ENCODE assay signal across 16 cellular contexts in the genomic region with DNA sequence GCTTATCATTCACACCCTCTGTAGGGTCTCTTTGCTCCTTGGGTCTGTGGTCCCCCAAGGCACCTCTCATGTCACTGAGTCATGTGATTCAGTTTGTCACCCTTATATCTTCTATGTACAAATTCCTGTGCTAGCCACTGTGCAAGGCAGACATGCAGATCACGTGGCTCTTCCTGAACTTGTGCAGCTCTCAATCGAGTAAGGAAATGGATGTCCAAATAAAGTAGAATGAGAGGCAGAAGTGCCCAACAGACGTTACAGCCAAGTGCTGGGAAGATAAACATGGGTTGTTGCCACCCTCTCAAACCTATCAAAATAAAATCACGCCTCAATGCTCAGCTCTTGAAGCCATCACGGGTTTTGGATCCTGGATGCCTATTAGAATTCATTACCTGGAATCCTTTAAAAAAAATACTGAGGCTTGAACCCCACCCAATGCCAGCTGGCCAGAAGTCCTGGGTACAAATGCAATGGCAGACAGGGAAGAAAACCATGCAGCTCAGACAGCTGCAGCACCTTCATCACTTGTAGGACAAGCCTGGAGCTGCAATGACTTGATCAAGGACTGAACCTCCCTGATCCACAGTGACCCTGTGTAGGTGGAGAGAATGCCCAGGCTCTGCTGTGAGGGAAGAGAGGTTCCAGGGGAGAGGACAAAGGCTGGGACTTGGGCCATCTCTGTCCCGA.
DNase-seq lines count a peak whose midpoint lies in the region; TF ChIP-seq lines count a peak whose summit lies in the region.
"Had no signal": no experiment of that assay in that cellular context is flagged by ENCODE, and none has a peak within 500 bp of the region (broad histone marks: within the 10 kb centered on the region; RNA-seq: fewer than 3 reads in every experiment).

No MANE protein-coding gene starts in this region.

- intact Hi-C loops in dorsolateral prefrontal cortex (cut with DNase I): no loop called here
- intact Hi-C loops in left ventricle myocardium inferior (cut with micrococcal nuclease): no loop called here
- intact Hi-C loops in thyroid gland (cut with DNase I): no loop called here

- H3K27ac ChIP-seq in dorsolateral prefrontal cortex (peak overlapping the region in 30 of 59 donors; percentile 10 to 74 (median 52)), left ventricle myocardium inferior (replicated peaks) (peak overlapping the region; percentile 46), thyroid gland (peak overlapping the region; percentile 86 to 96 (median 87))
- H3K27ac ChIP-seq: A549, RWPE1, SK-N-MC had no signal

- H3K36me3 ChIP-seq in left ventricle myocardium inferior (no peaks in the 10 kb centered on the region), thyroid gland (no peaks in the 10 kb centered on the region)

- whole genome bisulfite sequencing in thyroid gland, 2 donors: 22 to 31% methylated on average over 6 of the region's 6 CpGs

- TF ChIP-seq CTCF in dorsolateral prefrontal cortex (IDR thresholded peaks at IDR 0.05 in 54 of 56, conservative IDR thresholded peaks at IDR 0.05 in 2 of 56; ENCODE audit: low read depth in 1 of 56, partially characterized antibody in 56 of 56) (no peak), left ventricle myocardium inferior (IDR thresholded peaks at IDR 0.05; ENCODE audit: borderline replicate concordance) (no peak), thyroid gland (IDR thresholded peaks at IDR 0.05) (no peak)

- DNase-seq in NCI-H69 (lab: John Stamatoyannopoulos, UW): peak; percentile 38
- no peak for DNase-seq in dorsolateral prefrontal cortex
- no peak for DNase-seq in left ventricle myocardium inferior
- peak; percentile 73 to 76 for DNase-seq in thyroid gland
- DNase-seq in NCI-H1417 treated with DMSO at 0.1 percent for 48 hours (lab: John Stamatoyannopoulos, UW): no peak
- no peak for DNase-seq in D341Med (ENCODE audit: low spot score)
- DNase-seq in HPDE6-E6E7 (ENCODE audit: extremely low spot score): no peak
- DNase-seq: Kasumi-1, NCI-H1105, NCI-H146, NCI-H1930, NCI-H446, SIG-M5 had no signal

- TF ChIP-seq POLR2A in thyroid gland (IDR thresholded peaks at IDR 0.05): peak in 1 of 2 donors; percentile 20

- peaks cover 32% of the 10 kb centered on the region for H3K4me1 ChIP-seq in left ventricle myocardium inferior
- H3K4me1 ChIP-seq in thyroid gland: peaks cover 22 to 25% of the 10 kb centered on the region in 2 donors
- H3K4me1 ChIP-seq: A549 had no signal

- H3K9me3 ChIP-seq in left ventricle myocardium inferior (replicated peaks) (no peaks in the 10 kb centered on the region), thyroid gland (no peaks in the 10 kb centered on the region)
- H3K9me3 ChIP-seq: A549 had no signal

- no peaks in the 10 kb centered on the region for H3K27me3 ChIP-seq in dorsolateral prefrontal cortex
- peaks cover 16% of the 10 kb centered on the region for H3K27me3 ChIP-seq in left ventricle myocardium inferior (ENCODE audit: low read depth)
- no peaks in the 10 kb centered on the region for H3K27me3 ChIP-seq in thyroid gland

- H3K4me3 ChIP-seq in dorsolateral prefrontal cortex (no peak overlapping the region), left ventricle myocardium inferior (no peak overlapping the region), thyroid gland (replicated peaks in 1 of 3) (no peak overlapping the region)
- H3K4me3 ChIP-seq: A549, SK-N-MC had no signal

Comparison
In these comparisons a context has a peak if more than half of its experiments do, and no peak if none do; other contexts are left out.
1. DNase-seq: peak in NCI-H69 (single experiment) and thyroid gland (2 of 2); none in dorsolateral prefrontal cortex (0 of 10), left ventricle myocardium inferior (single experiment), NCI-H1417 treated with DMSO at 0.1 percent for 48 hours (single experiment), D341Med (single experiment) and HPDE6-E6E7 (single experiment).
2. Peak in every context shown above with its lines, with median percentiles within 50 percentile points of each other: H3K27ac ChIP-seq.